ENCODE assay signal across 2 cellular contexts in genomic region chr10:102283488-102283887, GRCh38.
A peak's percentile ranks its signal among the peaks of the same experiment; 100 is the strongest.
TF ChIP-seq lines count a peak whose summit lies in the region.

No MANE protein-coding gene starts in this region.

TF ChIP-seq in HEK293, 187 proteins besides CTCF, POLR2A, EP300 and RAD21:
- TF ChIP-seq SP2 (tag by site-specific recombination; IDR thresholded peaks at IDR 0.05) (no peak), SCRT2 (tag by site-specific recombination; IDR thresholded peaks at IDR 0.05) (peak; percentile 56; the same call in 1 of the 2 replicates), ZFP3 (tag by site-specific recombination; IDR thresholded peaks at IDR 0.05; ENCODE audit: low read depth) (no peak)

TF ChIP-seq in K562, 482 proteins besides CTCF, POLR2A, EP300 and RAD21:
- TF ChIP-seq HOXB6 (CRISPR knock-in tag; IDR thresholded peaks at IDR 0.05; ENCODE audit: borderline replicate concordance) (no peak), CTBP1 (IDR thresholded peaks at IDR 0.05; ENCODE audit: borderline replicate concordance) (no peak), SAFB (IDR thresholded peaks at IDR 0.05; ENCODE audit: borderline replicate concordance, low read depth, low read length) (no peak), IRF2 (CRISPR knock-in tag; IDR thresholded peaks at IDR 0.05) (no peak), ETV5 (CRISPR knock-in tag; IDR thresholded peaks at IDR 0.05; ENCODE audit: low read depth) (no peak), SLC30A9 (CRISPR knock-in tag; IDR thresholded peaks at IDR 0.05) (no peak), AFF4 (CRISPR knock-in tag; IDR thresholded peaks at IDR 0.05) (no peak), SMARCB1 (IDR thresholded peaks at IDR 0.05; ENCODE audit: insufficient read length, low read depth) (no peak), ZBTB9 (CRISPR knock-in tag; IDR thresholded peaks at IDR 0.05) (no peak), PHF21A (IDR thresholded peaks at IDR 0.05; ENCODE audit: borderline replicate concordance, low read depth) (no peak), HSF4 (CRISPR knock-in tag; IDR thresholded peaks at IDR 0.05; ENCODE audit: borderline replicate concordance) (no peak), YY1 (IDR thresholded peaks at IDR 0.05; ENCODE audit: borderline replicate concordance in 1 of 3, control insufficient read depth in 1 of 3, extremely low read depth in 1 of 3, insufficient read depth in 3 of 3, insufficient read length in 1 of 3, insufficient replicate concordance in 2 of 3, low read depth in 1 of 3, low read length in 2 of 3) (no peak), SIN3B (IDR thresholded peaks at IDR 0.05; ENCODE audit: low read depth) (no peak)
